12 cellular contexts compared by ENCODE assay signal in the genomic region with DNA sequence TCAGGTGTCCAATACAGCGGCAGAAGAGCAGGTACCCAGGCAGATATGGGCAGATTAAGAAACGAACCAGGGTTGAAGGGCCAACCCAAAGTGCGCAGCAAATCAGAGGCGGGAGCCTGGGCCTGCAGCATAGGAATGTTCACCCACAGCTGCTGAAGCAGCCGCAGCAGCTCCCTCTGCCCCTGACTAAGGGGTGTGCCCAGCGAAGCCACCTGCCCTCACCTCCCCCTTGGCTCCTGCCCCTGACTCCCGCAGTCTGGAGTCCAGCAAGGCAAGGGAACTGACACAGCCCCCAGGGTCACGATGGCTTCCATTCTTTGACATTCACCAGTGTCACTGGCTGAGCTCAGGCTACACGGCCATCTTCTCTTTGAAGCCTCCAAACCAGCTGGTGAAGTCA. TPM values are rescaled to one million over a fixed set of nuclear protein-coding genes. Genes with fewer than 3 reads are reported as not detected.
DNase-seq lines count a peak whose midpoint lies in the region; ATAC-seq and TF ChIP-seq lines count a peak whose summit lies in the region.
"Had no signal": no experiment of that assay in that cellular context is flagged by ENCODE, and none has a peak within 500 bp of the region (broad histone marks: within the 10 kb centered on the region; RNA-seq: fewer than 3 reads in every experiment).

No MANE protein-coding gene starts in this region.

- no peaks in the 10 kb centered on the region for H3K36me3 Mint-ChIP-seq in CD8-positive, alpha-beta T cell
- no peaks in the 10 kb centered on the region for H3K36me3 Mint-ChIP-seq in endodermal cell (ENCODE audit: low read depth)
- no peaks in the 10 kb centered on the region for H3K36me3 Mint-ChIP-seq in osteocyte (ENCODE audit: unreplicated experiment)
- H3K36me3 Mint-ChIP-seq: brain had no signal

- H3K36me3 ChIP-seq in CD8-positive, alpha-beta T cell (ENCODE audit: insufficient read depth, low read length), result no peaks in the 10 kb centered on the region
- H3K36me3 ChIP-seq in NT2/D1 (ENCODE audit: insufficient read depth, insufficient read length, low read length), result no peaks in the 10 kb centered on the region
- no peaks in the 10 kb centered on the region for H3K36me3 ChIP-seq in endodermal cell (ENCODE audit: control insufficient read depth, insufficient read depth, low read length)

- intact Hi-C loops in CD8-positive, alpha-beta T cell (cut with DNase I, micrococcal nuclease), result no loop called here
- intact Hi-C loops in cardiac septum (cut with DNase I), result loop anchor here (5.0 kb wide), 1 partner anchor 943 kb away; no protein-coding TSS in a partner anchor

- H3K9ac ChIP-seq in NT2/D1 (ENCODE audit: insufficient read length, low read depth) (peak overlapping the region; percentile 50), endodermal cell (ENCODE audit: extremely low read depth, low read length, poor library complexity, severe bottlenecking) (no peak overlapping the region)

- peaks cover 55% of the 10 kb centered on the region for H3K4me1 Mint-ChIP-seq in CD8-positive, alpha-beta T cell (ENCODE audit: low read depth)
- peaks cover 22% of the 10 kb centered on the region for H3K4me1 Mint-ChIP-seq in endodermal cell
- peaks cover 36% of the 10 kb centered on the region for H3K4me1 Mint-ChIP-seq in osteocyte (ENCODE audit: unreplicated experiment)

- H3K9me3 Mint-ChIP-seq in CD8-positive, alpha-beta T cell, result no peaks in the 10 kb centered on the region
- H3K9me3 Mint-ChIP-seq in endodermal cell (no peaks in the 10 kb centered on the region), osteocyte (ENCODE audit: unreplicated experiment) (no peaks in the 10 kb centered on the region)
- H3K9me3 Mint-ChIP-seq: brain had no signal

- H3K27ac ChIP-seq in CD8-positive, alpha-beta T cell (ENCODE audit: low read depth, low read length), result no peak overlapping the region
- no peak overlapping the region for H3K27ac ChIP-seq in endodermal cell (ENCODE audit: low read depth, low read length)

- ATAC-seq in CD8-positive, alpha-beta T cell, result no peak
- no peak for ATAC-seq in omental fat pad (ENCODE audit: low FRiP score)

- H3K9me3 ChIP-seq in CD8-positive, alpha-beta T cell (ENCODE audit: low read length), result no peaks in the 10 kb centered on the region
- H3K9me3 ChIP-seq in NT2/D1 (ENCODE audit: insufficient read depth, low read length), result no peaks in the 10 kb centered on the region
- H3K9me3 ChIP-seq in endodermal cell (ENCODE audit: control insufficient read depth, low read length), result no peaks in the 10 kb centered on the region

- 93 to 94% methylated on average over 4 to 9 of the region's 9 CpGs for WGBS in endodermal cell (ENCODE audit: insufficient coverage in 1 of 2, insufficient read length in 1 of 2), 2 experiments

- DNase-seq in CD8-positive, alpha-beta T cell, result no peak
- DNase-seq in NT2/D1 (ENCODE audit: low read depth, low spot score), result no peak
- DNase-seq in endodermal cell, result peak; percentile 51
- no peak for DNase-seq in osteocyte (ENCODE audit: extremely low spot score, unreplicated experiment)
- no peak for DNase-seq in NCI-H748 (lab: John Stamatoyannopoulos, UW; ENCODE audit: unreplicated experiment)
- no peak for DNase-seq in omental fat pad (ENCODE audit: low spot score)
- no peak for DNase-seq in RKO (ENCODE audit: low spot score)
- DNase-seq in cardiac septum (ENCODE audit: low spot score), result no peak
- DNase-seq: activated CD8-positive, alpha-beta memory T cell treated with anti-CD3 and anti-CD28 coated beads, Interleukin-2, amount 50 U/mL, for 4 hours; MV-4-11; substantia nigra had no signal

- peaks cover 46% of the 10 kb centered on the region for H3K4me1 ChIP-seq in CD8-positive, alpha-beta T cell (ENCODE audit: insufficient read depth, low read length)
- H3K4me1 ChIP-seq in NT2/D1 (ENCODE audit: insufficient read depth, insufficient read length), result peaks cover 31% of the 10 kb centered on the region
- no peaks in the 10 kb centered on the region for H3K4me1 ChIP-seq in endodermal cell (ENCODE audit: control insufficient read depth, insufficient read depth, low read length)

- H3K27me3 Mint-ChIP-seq in CD8-positive, alpha-beta T cell (ENCODE audit: low read depth), result no peaks in the 10 kb centered on the region
- peaks cover 12% of the 10 kb centered on the region for H3K27me3 Mint-ChIP-seq in endodermal cell (ENCODE audit: insufficient read depth)
- H3K27me3 Mint-ChIP-seq in osteocyte (ENCODE audit: unreplicated experiment), result no peaks in the 10 kb centered on the region

- H3K4me3 ChIP-seq in CD8-positive, alpha-beta T cell (ENCODE audit: low read depth, low read length), result no peak overlapping the region
- no peak overlapping the region for H3K4me3 ChIP-seq in NT2/D1 (ENCODE audit: insufficient read length, low read depth)
- no peak overlapping the region for H3K4me3 ChIP-seq in endodermal cell (ENCODE audit: low read length)

- no peaks in the 10 kb centered on the region for H3K27me3 ChIP-seq in CD8-positive, alpha-beta T cell (ENCODE audit: insufficient read depth, low read length)
- H3K27me3 ChIP-seq in NT2/D1 (ENCODE audit: insufficient read depth, insufficient read length) (no peaks in the 10 kb centered on the region), endodermal cell (ENCODE audit: control insufficient read depth, insufficient read depth, low read length, poor library complexity, severe bottlenecking) (no peaks in the 10 kb centered on the region)

- H3K27ac Mint-ChIP-seq in CD8-positive, alpha-beta T cell, result peak overlapping the region; percentile 81
- H3K27ac Mint-ChIP-seq in endodermal cell (no peak overlapping the region), osteocyte (ENCODE audit: unreplicated experiment) (peak overlapping the region; percentile 54)

- POLR2A ChIA-PET in CD8-positive, alpha-beta T cell (lab: Charles Lee), result interaction anchor here (1.0 to 17.2 kb wide), 6 partner anchors 28 to 983 kb away, joined by 3 to 641 read pairs (median 4); partner anchors contain the start of gene ZFP36L1

- CTCF ChIA-PET in CD8-positive, alpha-beta T cell (lab: Charles Lee), result interaction anchor here (1.5 to 15.5 kb wide), 6 partner anchors 23 to 887 kb away, joined by 4 to 384 read pairs (median 44); partner anchors contain the start of gene ZFP36L1

- peak overlapping the region; percentile 44 for H3K4me3 Mint-ChIP-seq in CD8-positive, alpha-beta T cell
- H3K4me3 Mint-ChIP-seq in endodermal cell (no peak overlapping the region), osteocyte (ENCODE audit: unreplicated experiment) (no peak overlapping the region)
- H3K4me3 Mint-ChIP-seq: brain had no signal

- TF ChIP-seq CTCF in CD8-positive, alpha-beta T cell (IDR thresholded peaks at IDR 0.05), result no peak
- TF ChIP-seq CTCF in endodermal cell (conservative IDR thresholded peaks at IDR 0.05) (no peak), osteocyte (IDR thresholded peaks at IDR 0.05) (no peak), omental fat pad (IDR thresholded peaks at IDR 0.05) (no peak)

RNA-seq across cellular contexts. Expression of gene ZFP36L1, which starts 27.3 kb away (rescaled TPM):
- 100 to 1,000 TPM; 241 to 248 TPM for total RNA-seq in CD8-positive, alpha-beta T cell
- total RNA-seq in endodermal cell (10 to 100 TPM; 99.4 to 99.6 TPM), osteocyte (311 and 352 TPM in 2 replicates), omental fat pad (100 to 1,000 TPM; 363 to 395 (median 384) TPM), cardiac septum (69.2 TPM)
- 215 TPM for polyA plus RNA-seq in endodermal cell (2013, experiment 1 of 2)
- polyA plus RNA-seq in endodermal cell (2013, experiment 2 of 2), result 172 TPM
